ENCODE assay signal across 1 cellular context in genomic region chr2:222797308-222797707, GRCh38.
TF ChIP-seq lines count a peak whose summit lies in the region.

No MANE protein-coding gene starts in this region.

TF ChIP-seq in H1, 55 proteins besides CTCF, POLR2A, EP300 and RAD21 (continued from another document):
- no peak for TF ChIP-seq ASH2L (IDR thresholded peaks at IDR 0.05; ENCODE audit: low read length)
